Comparison of ENCODE assay signal across 1 cellular context in the genomic region with DNA sequence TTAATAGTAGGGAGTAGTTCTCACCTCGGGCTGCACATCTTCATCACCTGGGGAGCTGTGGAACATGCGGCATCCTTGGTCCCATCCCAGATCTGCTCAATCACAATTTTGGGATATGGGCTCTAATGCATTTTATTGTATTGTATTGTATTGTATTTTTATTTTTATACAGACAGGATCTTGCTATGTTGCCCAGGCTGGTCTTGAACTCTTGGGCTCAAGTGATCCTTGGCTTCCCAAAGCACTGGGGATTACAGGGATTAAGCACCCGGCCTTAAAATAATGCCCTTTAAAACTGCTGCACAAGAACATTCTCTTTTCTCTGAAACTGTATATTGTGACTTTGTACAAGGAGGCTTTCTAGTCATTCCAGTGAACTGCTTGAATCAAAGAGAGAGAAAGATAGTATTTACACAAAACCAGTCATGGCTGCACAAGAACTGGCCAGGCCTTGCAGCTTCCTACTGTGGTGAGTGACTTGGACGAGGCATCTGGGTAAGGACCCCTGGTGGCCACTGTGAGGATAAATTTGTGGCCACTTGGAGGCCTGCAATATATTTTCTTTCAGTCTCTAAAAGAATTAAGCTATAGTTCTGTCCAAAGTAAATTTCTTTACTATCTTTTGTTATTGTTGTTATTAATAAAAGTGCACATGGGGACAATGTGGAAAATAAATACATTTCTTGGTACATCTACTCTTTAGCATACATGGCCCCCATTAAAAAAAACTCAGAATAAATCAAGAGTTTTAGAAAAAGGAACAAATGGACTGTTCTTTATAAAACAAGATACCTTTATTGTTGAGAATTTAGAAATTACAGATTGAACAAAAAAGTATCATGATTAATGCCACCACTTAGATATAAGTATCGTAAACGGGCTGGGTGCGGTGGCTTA.
TF ChIP-seq lines count a peak whose summit lies in the region.

No MANE protein-coding gene starts in this region.

TF ChIP-seq in SK-N-SH, 30 proteins besides CTCF, POLR2A, EP300 and RAD21 (continued from another document):
- TF ChIP-seq NFIC (IDR thresholded peaks at IDR 0.05; ENCODE audit: borderline replicate concordance), result no peak
- TF ChIP-seq, protein P1, sequence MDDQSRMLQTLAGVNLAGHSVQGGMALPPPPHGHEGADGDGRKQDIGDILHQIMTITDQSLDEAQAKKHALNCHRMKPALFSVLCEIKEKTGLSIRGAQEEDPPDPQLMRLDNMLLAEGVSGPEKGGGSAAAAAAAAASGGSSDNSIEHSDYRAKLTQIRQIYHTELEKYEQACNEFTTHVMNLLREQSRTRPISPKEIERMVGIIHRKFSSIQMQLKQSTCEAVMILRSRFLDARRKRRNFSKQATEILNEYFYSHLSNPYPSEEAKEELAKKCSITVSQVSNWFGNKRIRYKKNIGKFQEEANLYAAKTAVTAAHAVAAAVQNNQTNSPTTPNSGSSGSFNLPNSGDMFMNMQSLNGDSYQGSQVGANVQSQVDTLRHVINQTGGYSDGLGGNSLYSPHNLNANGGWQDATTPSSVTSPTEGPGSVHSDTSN (IDR thresholded peaks at IDR 0.05), result 0 out of 2 replicates have a peak, but pooled peaks have one; percentile 21
